In genomic region chr14:67514650-67515385, GRCh38 we compare ENCODE assay signal across 8 cellular contexts. TPM values are rescaled to one million over a fixed set of nuclear protein-coding genes. Genes with fewer than 3 reads are reported as not detected.
DNase-seq lines count a peak whose midpoint lies in the region; ATAC-seq and TF ChIP-seq lines count a peak whose summit lies in the region.

No MANE protein-coding gene starts in this region.

- peaks cover 24% of the 10 kb centered on the region for H3K4me1 ChIP-seq in left ventricle myocardium inferior

- H3K4me3 ChIP-seq in GM12875 (ENCODE audit: low read depth, low read length) (peak overlapping the region; percentile 72), left ventricle myocardium inferior (peak overlapping the region; percentile 86)

- ATAC-seq in HG02852 (IDR thresholded peaks at IDR 0.05; ENCODE audit: unreplicated experiment) (peak; percentile 60), HG03342 (IDR thresholded peaks at IDR 0.05; ENCODE audit: unreplicated experiment) (no peak)

- TF ChIP-seq CTCF in GM12875 (IDR thresholded peaks at IDR 0.05; ENCODE audit: borderline replicate concordance, insufficient read depth, low read depth, low read length) = no peak
- TF ChIP-seq CTCF in RWPE1 (conservative IDR thresholded peaks at IDR 0.05; ENCODE audit: low read depth) = no peak
- no peak for TF ChIP-seq CTCF in left ventricle myocardium inferior (IDR thresholded peaks at IDR 0.05; ENCODE audit: borderline replicate concordance)

- no peaks in the 10 kb centered on the region for H3K9me3 ChIP-seq in left ventricle myocardium inferior (replicated peaks)

- DNase-seq in RWPE1 (ENCODE audit: low spot score) (peak; percentile 51), amniotic stem cell (lab: John Stamatoyannopoulos, UW) (peak; percentile 13), left ventricle myocardium inferior (peak; percentile 36), posterior cingulate gyrus (peak in 9 of 10 donors; percentile 34 to 93 (median 47)), HuH-7.5 (ENCODE audit: low spot score) (no peak)

- H3K27ac ChIP-seq in RWPE1 = no peak overlapping the region
- H3K27ac ChIP-seq in left ventricle myocardium inferior (replicated peaks) = peak overlapping the region; percentile 50

- CTCF ChIA-PET in RWPE1 (lab: Yijun Ruan, JAX) = interaction anchor here (2.4 kb wide), 1 partner anchor 87 kb away, joined by 7 read pairs; no protein-coding TSS in a partner anchor

- intact Hi-C loops in left ventricle myocardium inferior (cut with micrococcal nuclease) (no loop called here), posterior cingulate gyrus (cut with DNase I) (loop anchor here (5.0 kb wide), 2 partner anchors 78 to 152 kb away; no protein-coding TSS in a partner anchor)

- no peaks in the 10 kb centered on the region for H3K36me3 ChIP-seq in left ventricle myocardium inferior

- POLR2A ChIA-PET in RWPE1 (lab: Yijun Ruan, JAX; ENCODE audit: low non-redundant PET) = interaction anchor here (1.0 kb wide), 1 partner anchor 37 kb away, joined by 3 read pairs; no protein-coding TSS in a partner anchor

- H3K27me3 ChIP-seq in left ventricle myocardium inferior (ENCODE audit: low read depth) = peaks cover 19% of the 10 kb centered on the region

RNA-seq across cellular contexts. Expression of gene PLEKHH1, which starts 18.3 kb away (rescaled TPM):
- total RNA-seq in left ventricle myocardium inferior = 3.7 TPM

RNA-seq across cellular contexts. Expression of gene TMEM229B, which starts 26.3 kb away (rescaled TPM):
- total RNA-seq in left ventricle myocardium inferior = 1.4 TPM
